20 cellular contexts compared by ENCODE assay signal in the genomic region with DNA sequence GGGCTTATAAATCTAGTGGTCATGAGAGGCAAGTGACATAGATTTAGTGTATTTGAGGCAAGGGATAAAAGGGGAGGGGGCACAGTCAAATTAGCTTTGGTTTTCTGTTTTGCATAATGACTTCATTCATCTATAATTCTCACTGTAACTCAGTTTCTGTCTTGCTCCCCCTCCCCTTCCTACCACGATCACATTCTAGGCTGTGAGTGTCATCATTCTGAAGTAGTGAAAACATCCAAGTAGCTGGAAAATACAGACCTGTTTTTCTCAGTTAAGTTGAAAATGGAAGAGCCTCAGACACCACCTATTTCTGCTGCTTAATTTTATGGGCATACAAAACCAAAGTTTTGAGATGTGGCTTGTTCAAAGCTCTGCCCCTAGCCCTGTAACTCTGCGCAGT. TPM values are rescaled to one million over a fixed set of nuclear protein-coding genes. Genes with fewer than 3 reads are reported as not detected.
DNase-seq lines count a peak whose midpoint lies in the region; ATAC-seq, FAIRE-seq and TF ChIP-seq lines count a peak whose summit lies in the region.
"Had no signal": no experiment of that assay in that cellular context is flagged by ENCODE, and none has a peak within 500 bp of the region (broad histone marks: within the 10 kb centered on the region; RNA-seq: fewer than 3 reads in every experiment).

No MANE protein-coding gene starts in this region.

- no peaks in the 10 kb centered on the region for H3K36me3 Mint-ChIP-seq in activated T-cell treated with anti-CD3 and anti-CD28 coated beads, Interleukin-2, amount 50 U/mL, for 4 hours (ENCODE audit: insufficient read depth)
- H3K36me3 Mint-ChIP-seq in T-helper 17 cell (ENCODE audit: low read depth) (no peaks in the 10 kb centered on the region), immature natural killer cell (peaks cover 0 to 5% (median 3%) of the 10 kb centered on the region in 3 donors)

- peak overlapping the region; percentile 91 for H3K27ac Mint-ChIP-seq in T-helper 17 cell
- H3K27ac Mint-ChIP-seq in immature natural killer cell: peak overlapping the region; percentile 2 to 89 (median 88)

- no peak for TF ChIP-seq CTCF in D721Med (IDR thresholded peaks at IDR 0.05; ENCODE audit: insufficient read depth, missing control alignments)

- H3K4me3 Mint-ChIP-seq in activated T-cell treated with anti-CD3 and anti-CD28 coated beads, Interleukin-2, amount 50 U/mL, for 4 hours: no peak overlapping the region
- H3K4me3 Mint-ChIP-seq in T-helper 17 cell (peak overlapping the region; percentile 52), immature natural killer cell (peak overlapping the region in 4 of 5 donors; percentile 19 to 61 (median 26))

- H3K27me3 ChIP-seq in thymus (ENCODE audit: control insufficient read depth, insufficient read depth): no peaks in the 10 kb centered on the region
- H3K27me3 ChIP-seq: colonic mucosa, right lobe of liver, transverse colon had no signal

- H3K4me3 ChIP-seq in thymus (ENCODE audit: low read length): no peak overlapping the region
- H3K4me3 ChIP-seq: colonic mucosa, right lobe of liver, transverse colon had no signal

- WGBS in thymus: 73% methylated on average over 2 of the region's 2 CpGs

- no peak for DNase-seq in activated T-cell treated with anti-CD3 and anti-CD28 coated beads, Interleukin-2, amount 50 U/mL, for 4 hours
- no peak for DNase-seq in activated T-cell treated with anti-CD3 and anti-CD28 coated beads, Interleukin-2, amount 50 U/mL, for 1 hour
- DNase-seq in T-helper 17 cell (no peak), immature natural killer cell (no peak), D721Med (ENCODE audit: insufficient read length, low spot score) (no peak), HuH-7.5 (ENCODE audit: low spot score) (no peak)
- DNase-seq: ACHN; colonic mucosa; DMS 273 treated with DMSO at 0.1 percent for 48 hours; NCI-H146; NCI-H226; nucleus accumbens; right lobe of liver; stimulated activated CD4-positive, alpha-beta T cell treated with anti-CD3 and anti-CD28 coated beads, Interleukin-4, amount 100 ng/mL, for 24 hours; T-helper 2 cell; transverse colon had no signal

- no peaks in the 10 kb centered on the region for H3K27me3 Mint-ChIP-seq in activated T-cell treated with anti-CD3 and anti-CD28 coated beads, Interleukin-2, amount 50 U/mL, for 4 hours (ENCODE audit: low read depth)
- H3K27me3 Mint-ChIP-seq in T-helper 17 cell (no peaks in the 10 kb centered on the region), immature natural killer cell (ENCODE audit: low read depth in 3 of 3) (peaks cover 0 to 2% (median 1%) of the 10 kb centered on the region in 3 donors)

- no peaks in the 10 kb centered on the region for H3K9me3 ChIP-seq in T-helper 17 cell (ENCODE audit: control insufficient read depth, low read length, poor library complexity, severe bottlenecking)
- H3K9me3 ChIP-seq in thymus (ENCODE audit: control insufficient read depth): no peaks in the 10 kb centered on the region
- H3K9me3 ChIP-seq: colonic mucosa, right lobe of liver, transverse colon had no signal

- no peaks in the 10 kb centered on the region for H3K36me3 ChIP-seq in thymus (ENCODE audit: control insufficient read depth, insufficient read depth)
- H3K36me3 ChIP-seq: colonic mucosa, right lobe of liver, transverse colon had no signal

- ATAC-seq in activated T-cell treated with anti-CD3 and anti-CD28 coated beads, Interleukin-2, amount 50 U/mL, for 4 hours: peak; percentile 9 to 12
- ATAC-seq in T-helper 17 cell (no peak), GM21619 (IDR thresholded peaks at IDR 0.05; ENCODE audit: unreplicated experiment) (no peak)
- ATAC-seq: activated CD4-positive, CD25-positive, alpha-beta regulatory T cell treated with anti-CD3 and anti-CD28 coated beads, Interleukin-2, amount 50 U/mL, for 24 hours; right lobe of liver had no signal

- H3K4me1 ChIP-seq in thymus (ENCODE audit: control insufficient read depth, insufficient read depth, low read length): peaks cover 45% of the 10 kb centered on the region
- H3K4me1 ChIP-seq: colonic mucosa had no signal

- H3K27ac ChIP-seq in thymus (ENCODE audit: low read depth): peak overlapping the region; percentile 43
- H3K27ac ChIP-seq: colonic mucosa, epithelial cell of prostate, right lobe of liver had no signal

- H3K4me1 Mint-ChIP-seq in activated T-cell treated with anti-CD3 and anti-CD28 coated beads, Interleukin-2, amount 50 U/mL, for 4 hours (ENCODE audit: low read depth): peaks cover 85% of the 10 kb centered on the region
- H3K4me1 Mint-ChIP-seq in T-helper 17 cell (peaks cover 77% of the 10 kb centered on the region), immature natural killer cell (peaks cover 79 to 81% of the 10 kb centered on the region in 2 donors)

- peaks cover 5% of the 10 kb centered on the region for H3K9me3 Mint-ChIP-seq in activated T-cell treated with anti-CD3 and anti-CD28 coated beads, Interleukin-2, amount 50 U/mL, for 4 hours
- H3K9me3 Mint-ChIP-seq in immature natural killer cell: no peaks in the 10 kb centered on the region

- no peak for FAIRE-seq in D721Med (lab: Jason Lieb, UNC)

RNA-seq across cellular contexts. Expression of a gene that starts 18.1 kb away (rescaled TPM):
- total RNA-seq in activated T-cell treated with anti-CD3 and anti-CD28 coated beads, Interleukin-2, amount 50 U/mL, for 4 hours: 10 to 100 TPM; 58.7 to 69.8 (median 68.4) TPM
- 100 to 1,000 TPM; 120 to 127 TPM for total RNA-seq in T-helper 17 cell
- 1 to 10 TPM; 2.2 to 7.3 (median 4.0) TPM for polyA plus RNA-seq in immature natural killer cell
- 8.8 TPM for polyA plus RNA-seq in thymus

Comparison
In these comparisons a context has a peak if more than half of its experiments do, and no peak if none do; other contexts are left out.
1. ATAC-seq: peak in activated T-cell treated with anti-CD3 and anti-CD28 coated beads, Interleukin-2, amount 50 U/mL, for 4 hours (2 of 2); none in T-helper 17 cell (single experiment) and GM21619 (single experiment).